Comparison of ENCODE assay signal across 13 cellular contexts in genomic region chr2:158686166-158686792, GRCh38.
DNase-seq lines count a peak whose midpoint lies in the region; ATAC-seq, FAIRE-seq and TF ChIP-seq lines count a peak whose summit lies in the region.
"Had no signal": no experiment of that assay in that cellular context is flagged by ENCODE, and none has a peak within 500 bp of the region (broad histone marks: within the 10 kb centered on the region; RNA-seq: fewer than 3 reads in every experiment).

No MANE protein-coding gene starts in this region.

- DNase-seq in EH (ENCODE audit: low read depth) (peak; percentile 43), astrocyte (ENCODE audit: low read depth) (peak; percentile 46), cardiac septum (ENCODE audit: low spot score) (peak; percentile 80), omental fat pad (ENCODE audit: low spot score) (no peak), KG1 (lab: John Stamatoyannopoulos, UW) (no peak), NCI-H1417 (lab: John Stamatoyannopoulos, UW) (no peak)
- DNase-seq in stimulated activated CD8-positive, alpha-beta memory T cell treated with anti-CD3 and anti-CD28 coated beads, Interleukin-4, amount 100 ng/mL, for 48 hours = no peak
- DNase-seq: activated naive CD8-positive, alpha-beta T cell treated with anti-CD3 and anti-CD28 coated beads, Interleukin-2, amount 10 ng/mL, durations not matched to agents 7 days and 5 days; MM.1S; naive B cell; NCI-H345 had no signal

- no peak overlapping the region for H3K4me3 ChIP-seq in astrocyte (ENCODE audit: insufficient read depth, low read depth, low read length)
- H3K4me3 ChIP-seq: BLaER1 had no signal

- peaks cover 3% of the 10 kb centered on the region for H3K4me1 Mint-ChIP-seq in astrocyte (ENCODE audit: low read depth, unreplicated experiment)
- H3K4me1 Mint-ChIP-seq: activated naive CD8-positive, alpha-beta T cell treated with anti-CD3 and anti-CD28 coated beads, Interleukin-2, amount 10 ng/mL, durations not matched to agents 7 days and 5 days; naive B cell had no signal

- no peaks in the 10 kb centered on the region for H3K79me2 ChIP-seq in astrocyte (ENCODE audit: insufficient read depth, low read length)

- TF ChIP-seq CTCF in astrocyte (IDR thresholded peaks at IDR 0.05; ENCODE audit: insufficient read depth, low read depth, low read length) (no peak), omental fat pad (IDR thresholded peaks at IDR 0.05) (no peak)

- no peak overlapping the region for H3K9ac ChIP-seq in astrocyte (ENCODE audit: low read length)
- H3K9ac ChIP-seq: BLaER1 had no signal

- H3K9me3 ChIP-seq in astrocyte (ENCODE audit: insufficient read depth, low read depth, low read length) = no peaks in the 10 kb centered on the region
- H3K9me3 ChIP-seq: BLaER1 had no signal

- peaks cover 1% of the 10 kb centered on the region for H3K27me3 Mint-ChIP-seq in astrocyte (ENCODE audit: low read depth, unreplicated experiment)
- H3K27me3 Mint-ChIP-seq: naive B cell had no signal

- H3K4me1 ChIP-seq in astrocyte (ENCODE audit: insufficient read depth, low read length) = no peaks in the 10 kb centered on the region
- H3K4me1 ChIP-seq: BLaER1 had no signal

- ATAC-seq in omental fat pad (ENCODE audit: low FRiP score) (peak; percentile 55), HG02610 (IDR thresholded peaks at IDR 0.05; ENCODE audit: unreplicated experiment) (no peak)

- H3K36me3 Mint-ChIP-seq in astrocyte (ENCODE audit: low read depth, unreplicated experiment) = no peaks in the 10 kb centered on the region
- H3K36me3 Mint-ChIP-seq: activated naive CD8-positive, alpha-beta T cell treated with anti-CD3 and anti-CD28 coated beads, Interleukin-2, amount 10 ng/mL, durations not matched to agents 7 days and 5 days; naive B cell had no signal

- H3K27ac ChIP-seq in astrocyte (ENCODE audit: low read depth, low read length) = no peak overlapping the region
- H3K27ac ChIP-seq: BLaER1 had no signal

- no peaks in the 10 kb centered on the region for H3K27me3 ChIP-seq in astrocyte (ENCODE audit: insufficient read depth, low read length)
- H3K27me3 ChIP-seq: BLaER1 had no signal

- FAIRE-seq in astrocyte (lab: Jason Lieb, UNC) = no peak

- H2AFZ ChIP-seq in astrocyte (ENCODE audit: low read depth, low read length) = no peak overlapping the region

- H3K4me2 ChIP-seq in astrocyte (ENCODE audit: low read length) = no peak overlapping the region
- H3K4me2 ChIP-seq: BLaER1 had no signal

- no peak overlapping the region for H3K27ac Mint-ChIP-seq in astrocyte (ENCODE audit: unreplicated experiment)
- H3K27ac Mint-ChIP-seq: activated naive CD8-positive, alpha-beta T cell treated with anti-CD3 and anti-CD28 coated beads, Interleukin-2, amount 10 ng/mL, durations not matched to agents 7 days and 5 days had no signal

- no peaks in the 10 kb centered on the region for H3K9me3 Mint-ChIP-seq in astrocyte (ENCODE audit: unreplicated experiment)
- H3K9me3 Mint-ChIP-seq: activated naive CD8-positive, alpha-beta T cell treated with anti-CD3 and anti-CD28 coated beads, Interleukin-2, amount 10 ng/mL, durations not matched to agents 7 days and 5 days had no signal

- no peaks in the 10 kb centered on the region for H3K36me3 ChIP-seq in astrocyte (ENCODE audit: insufficient read depth, low read length)
- H3K36me3 ChIP-seq: BLaER1 had no signal

- H3K4me3 Mint-ChIP-seq in astrocyte (ENCODE audit: unreplicated experiment) = no peak overlapping the region
- H3K4me3 Mint-ChIP-seq: activated naive CD8-positive, alpha-beta T cell treated with anti-CD3 and anti-CD28 coated beads, Interleukin-2, amount 10 ng/mL, durations not matched to agents 7 days and 5 days; naive B cell had no signal

- intact Hi-C loops in cardiac septum (cut with DNase I) = loop anchor here (5.0 kb wide), 1 partner anchor 229 kb away; the partner anchor contains the start of genes CCDC148 and PKP4

- H4K20me1 ChIP-seq in astrocyte (ENCODE audit: insufficient read depth, low read length) = no peaks in the 10 kb centered on the region
- H4K20me1 ChIP-seq: BLaER1 had no signal

Comparison
In these comparisons a context has a peak if more than half of its experiments do, and no peak if none do; other contexts are left out.
1. DNase-seq: peak in EH (single experiment), astrocyte (single experiment) and cardiac septum (single experiment); none in omental fat pad (single experiment), stimulated activated CD8-positive, alpha-beta memory T cell treated with anti-CD3 and anti-CD28 coated beads, Interleukin-4, amount 100 ng/mL, for 48 hours (single experiment), KG1 (single experiment) and NCI-H1417 (0 of 3).